21 cellular contexts compared by ENCODE assay signal in the genomic region with DNA sequence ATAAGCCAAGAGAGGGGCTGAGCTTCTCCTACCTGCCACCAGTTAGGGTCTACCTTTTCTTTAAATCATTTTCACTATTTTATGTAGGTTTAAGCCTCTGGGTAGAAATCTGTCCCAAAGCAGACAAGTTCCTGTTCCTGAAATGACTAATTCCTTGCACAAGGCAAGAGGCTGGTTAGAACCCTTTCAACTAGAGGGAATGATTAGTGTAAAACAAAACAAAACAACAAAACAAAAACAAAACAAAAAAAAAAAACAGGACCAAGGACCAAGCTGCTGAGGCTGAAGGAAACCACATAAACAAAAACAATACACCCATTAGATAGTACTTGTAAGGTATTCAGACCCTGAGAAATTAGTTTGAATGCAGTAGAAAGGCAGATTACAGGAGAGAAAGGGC.
A peak's percentile ranks its signal among the peaks of the same experiment; 100 is the strongest.
DNase-seq lines count a peak whose midpoint lies in the region; FAIRE-seq and TF ChIP-seq lines count a peak whose summit lies in the region.
"Had no signal": no experiment of that assay in that cellular context is flagged by ENCODE, and none has a peak within 500 bp of the region (broad histone marks: within the 10 kb centered on the region; RNA-seq: fewer than 3 reads in every experiment).

No MANE protein-coding gene starts in this region.

- dilution Hi-C loops in endothelial cell of umbilical vein (cut with MboI; ENCODE audit: extremely low pct_ligation_motif_present, low sequenced_read_pairs): no loop called here

- no peak overlapping the region for H3K4me3 ChIP-seq in PC-9
- H3K4me3 ChIP-seq in endothelial cell of umbilical vein (replicated peaks in 1 of 3; ENCODE audit: insufficient read depth in 1 of 3, low read depth in 1 of 3, low read length in 3 of 3): no peak overlapping the region
- no peak overlapping the region for H3K4me3 ChIP-seq in smooth muscle cell
- H3K4me3 ChIP-seq in effector memory CD4-positive, alpha-beta T cell (ENCODE audit: insufficient read depth, low read depth, low read length, poor library complexity, severe bottlenecking): no peak overlapping the region
- H3K4me3 ChIP-seq: suprapubic skin had no signal

- no peaks in the 10 kb centered on the region for H3K9me3 Mint-ChIP-seq in activated CD4-positive, alpha-beta memory T cell treated with anti-CD3 and anti-CD28 coated beads for 36 hours
- H3K9me3 Mint-ChIP-seq: activated naive CD8-positive, alpha-beta T cell treated with anti-CD3 and anti-CD28 coated beads for 36 hours; activated T-helper 1 cell treated with anti-CD3 and anti-CD28 coated beads, Interleukin-12 subunit alpha, Interleukin-12 subunit beta, Interleukin-2, Interleukin-4 antibody, amounts not matched to agents 30 ng/mL and 10 ng/mL and 1 ng/mL, durations not matched to agents 14 hours and 24 hours and 36 hours; brain; CD4-positive, alpha-beta T cell had no signal

- no peak overlapping the region for H3K27ac Mint-ChIP-seq in activated CD4-positive, alpha-beta memory T cell treated with anti-CD3 and anti-CD28 coated beads for 36 hours
- H3K27ac Mint-ChIP-seq: activated naive CD8-positive, alpha-beta T cell treated with anti-CD3 and anti-CD28 coated beads for 36 hours; activated T-helper 1 cell treated with anti-CD3 and anti-CD28 coated beads, Interleukin-12 subunit alpha, Interleukin-12 subunit beta, Interleukin-2, Interleukin-4 antibody, amounts not matched to agents 30 ng/mL and 10 ng/mL and 1 ng/mL, durations not matched to agents 14 hours and 24 hours and 36 hours; CD4-positive, alpha-beta T cell had no signal

- no peaks in the 10 kb centered on the region for H4K20me1 ChIP-seq in PC-9 (ENCODE audit: insufficient read depth)
- H4K20me1 ChIP-seq in endothelial cell of umbilical vein (replicated peaks; ENCODE audit: control insufficient read depth, extremely low read depth, insufficient read depth, low read length): no peaks in the 10 kb centered on the region
- H4K20me1 ChIP-seq in smooth muscle cell (ENCODE audit: low read depth): no peaks in the 10 kb centered on the region

- peaks cover 30% of the 10 kb centered on the region for H3K4me1 Mint-ChIP-seq in activated CD4-positive, alpha-beta memory T cell treated with anti-CD3 and anti-CD28 coated beads for 36 hours (ENCODE audit: low read depth)

- H3K9me2 ChIP-seq in PC-9 (ENCODE audit: insufficient read depth): no peaks in the 10 kb centered on the region

- H3K27ac ChIP-seq in PC-9 (peak overlapping the region; percentile 92), endothelial cell of umbilical vein (ENCODE audit: insufficient read depth, low read depth, low read length) (peak overlapping the region; percentile 89), smooth muscle cell (ENCODE audit: low read depth) (peak overlapping the region; percentile 97)
- no peak overlapping the region for H3K27ac ChIP-seq in effector memory CD4-positive, alpha-beta T cell (ENCODE audit: insufficient read depth, low read length, poor library complexity, severe bottlenecking)
- H3K27ac ChIP-seq: suprapubic skin had no signal

- H3K36me3 Mint-ChIP-seq in activated CD4-positive, alpha-beta memory T cell treated with anti-CD3 and anti-CD28 coated beads for 36 hours: no peaks in the 10 kb centered on the region

- H3K36me3 ChIP-seq in PC-9 (ENCODE audit: low read depth) (no peaks in the 10 kb centered on the region), endothelial cell of umbilical vein (ENCODE audit: control insufficient read depth in 2 of 2, extremely low read depth in 1 of 2, insufficient read depth in 2 of 2, low read length in 2 of 2) (no peaks in the 10 kb centered on the region), smooth muscle cell (ENCODE audit: low read depth) (no peaks in the 10 kb centered on the region)
- H3K36me3 ChIP-seq in effector memory CD4-positive, alpha-beta T cell (ENCODE audit: control insufficient read depth, insufficient read depth, low read length): no peaks in the 10 kb centered on the region
- H3K36me3 ChIP-seq: esophagus muscularis mucosa, suprapubic skin had no signal

- no peaks in the 10 kb centered on the region for H3K9me3 ChIP-seq in PC-9 (ENCODE audit: insufficient read depth, low read depth)
- H3K9me3 ChIP-seq in endothelial cell of umbilical vein (replicated peaks; ENCODE audit: control insufficient read depth, insufficient read depth, low read length): no peaks in the 10 kb centered on the region
- no peaks in the 10 kb centered on the region for H3K9me3 ChIP-seq in smooth muscle cell (replicated peaks; ENCODE audit: low read depth)
- H3K9me3 ChIP-seq in effector memory CD4-positive, alpha-beta T cell (ENCODE audit: control insufficient read depth, low read length): no peaks in the 10 kb centered on the region
- H3K9me3 ChIP-seq: esophagus muscularis mucosa, suprapubic skin had no signal

- intact Hi-C loops in PC-9 (cut with micrococcal nuclease; ENCODE audit: unreplicated experiment): loop anchor here (2.0 kb wide), 1 partner anchor 45 kb away; no protein-coding TSS in a partner anchor
- intact Hi-C loops in endothelial cell of umbilical vein (cut with micrococcal nuclease): loop anchor here (5.0 to 10.0 kb wide), 6 partner anchors 146 to 1077 kb away; partner anchors contain the start of gene NOCT
- intact Hi-C loops in activated CD4-positive, alpha-beta memory T cell treated with anti-CD3 and anti-CD28 coated beads for 36 hours (cut with micrococcal nuclease): no loop called here

- BruUV-seq in PC-9 (replicated peaks; lab: Mats Ljungman, UMichigan) (no TSS peak), endothelial cell of umbilical vein (replicated peaks; lab: Mats Ljungman, UMichigan) (no TSS peak)

- no peaks in the 10 kb centered on the region for H3K27me3 ChIP-seq in PC-9 (ENCODE audit: insufficient read depth, low read depth)
- H3K27me3 ChIP-seq in endothelial cell of umbilical vein (ENCODE audit: control insufficient read depth in 2 of 2, insufficient read depth in 2 of 2, low read length in 2 of 2): no peaks in the 10 kb centered on the region
- no peaks in the 10 kb centered on the region for H3K27me3 ChIP-seq in smooth muscle cell (ENCODE audit: low read depth)
- H3K27me3 ChIP-seq in effector memory CD4-positive, alpha-beta T cell (replicated peaks; ENCODE audit: control insufficient read depth, insufficient read depth, low read length, poor library complexity, severe bottlenecking): no peaks in the 10 kb centered on the region
- H3K27me3 ChIP-seq: esophagus muscularis mucosa, suprapubic skin had no signal

- peak; percentile 95 for FAIRE-seq in endothelial cell of umbilical vein (lab: Jason Lieb, UNC)

- H3K79me2 ChIP-seq in PC-9 (ENCODE audit: low read depth) (peaks cover 85% of the 10 kb centered on the region), endothelial cell of umbilical vein (ENCODE audit: control insufficient read depth, insufficient read depth, low read length) (peaks cover 25% of the 10 kb centered on the region), smooth muscle cell (ENCODE audit: low read depth) (peaks cover 29% of the 10 kb centered on the region)

- TF ChIP-seq POLR2A in endothelial cell of umbilical vein (IDR thresholded peaks at IDR 0.05; ENCODE audit: low read depth, low read length): no peak

- TF ChIP-seq CTCF in PC-9 (conservative IDR thresholded peaks at IDR 0.05) (no peak), endothelial cell of umbilical vein (IDR thresholded peaks at IDR 0.05; ENCODE audit: extremely low read depth in 1 of 2, insufficient read depth in 1 of 2, low read depth in 1 of 2, low read length in 2 of 2) (no peak), smooth muscle cell (IDR thresholded peaks at IDR 0.05; ENCODE audit: borderline replicate concordance, insufficient read depth, poor library complexity, severe bottlenecking) (no peak)

- peaks cover 4% of the 10 kb centered on the region for H3K27me3 Mint-ChIP-seq in activated CD4-positive, alpha-beta memory T cell treated with anti-CD3 and anti-CD28 coated beads for 36 hours
- H3K27me3 Mint-ChIP-seq: activated naive CD8-positive, alpha-beta T cell treated with anti-CD3 and anti-CD28 coated beads for 36 hours; brain; CD4-positive, alpha-beta T cell had no signal

- H3F3A ChIP-seq in PC-9 (ENCODE audit: insufficient read depth, low read depth): peaks cover 46% of the 10 kb centered on the region
- peaks cover 69% of the 10 kb centered on the region for H3F3A ChIP-seq in smooth muscle cell (ENCODE audit: low read depth)

- H3K4me1 ChIP-seq in PC-9 (replicated peaks; ENCODE audit: insufficient read depth): peaks cover 84% of the 10 kb centered on the region
- H3K4me1 ChIP-seq in endothelial cell of umbilical vein (ENCODE audit: control insufficient read depth, extremely low read depth, insufficient read depth, low read length): peaks cover 73% of the 10 kb centered on the region
- peaks cover 65% of the 10 kb centered on the region for H3K4me1 ChIP-seq in smooth muscle cell (ENCODE audit: low read depth)
- peaks cover 14% of the 10 kb centered on the region for H3K4me1 ChIP-seq in effector memory CD4-positive, alpha-beta T cell (ENCODE audit: control insufficient read depth, insufficient read depth, low read length, poor library complexity, severe bottlenecking)

- no peak overlapping the region for H2AFZ ChIP-seq in PC-9
- H2AFZ ChIP-seq in endothelial cell of umbilical vein (ENCODE audit: low read depth, low read length): no peak overlapping the region
- H2AFZ ChIP-seq in smooth muscle cell (ENCODE audit: low read depth): no peak overlapping the region

- peak overlapping the region; percentile 87 for H3K4me2 ChIP-seq in PC-9
- peak overlapping the region; percentile 57 for H3K4me2 ChIP-seq in endothelial cell of umbilical vein (ENCODE audit: insufficient read depth, low read length)
- peak overlapping the region; percentile 86 for H3K4me2 ChIP-seq in smooth muscle cell

- H3K9ac ChIP-seq in endothelial cell of umbilical vein (replicated peaks; ENCODE audit: extremely low read depth, insufficient read depth, low read length) (peak overlapping the region; percentile 78), smooth muscle cell (ENCODE audit: low read depth) (peak overlapping the region; percentile 61)

- H3K4me3 Mint-ChIP-seq in activated CD4-positive, alpha-beta memory T cell treated with anti-CD3 and anti-CD28 coated beads for 36 hours: no peak overlapping the region
- H3K4me3 Mint-ChIP-seq: activated naive CD8-positive, alpha-beta T cell treated with anti-CD3 and anti-CD28 coated beads for 36 hours; activated T-helper 1 cell treated with anti-CD3 and anti-CD28 coated beads, Interleukin-12 subunit alpha, Interleukin-12 subunit beta, Interleukin-2, Interleukin-4 antibody, amounts not matched to agents 30 ng/mL and 10 ng/mL and 1 ng/mL, durations not matched to agents 14 hours and 24 hours and 36 hours; CD4-positive, alpha-beta T cell had no signal

- DNase-seq in SKM-1 treated with dmso at 0.1 percent for 144 hours (lab: John Stamatoyannopoulos, UW; ENCODE audit: unreplicated experiment): peak; percentile 46
- DNase-seq in SKM-1 (lab: John Stamatoyannopoulos, UW; ENCODE audit: unreplicated experiment): no peak
- DNase-seq in PC-9: peak in 1 of 2 experiments; percentile 74
- peak; percentile 55 for DNase-seq in endothelial cell of umbilical vein (ENCODE audit: low read depth, low spot score)
- no peak for DNase-seq in smooth muscle cell (lab: John Stamatoyannopoulos, UW; ENCODE audit: unreplicated experiment)
- DNase-seq in effector memory CD4-positive, alpha-beta T cell: no peak
- DNase-seq in GDM1 (lab: John Stamatoyannopoulos, UW): no peak
- DNase-seq in activated CD4-positive, alpha-beta memory T cell treated with anti-CD3 and anti-CD28 coated beads for 36 hours: no peak
- DNase-seq: ACHN; activated naive CD8-positive, alpha-beta T cell treated with anti-CD3 and anti-CD28 coated beads for 36 hours; CD4-positive, alpha-beta T cell; left cardiac atrium; NCI-H1048; NCI-H2029; NCI-H446 treated with DMSO at 0.1 percent for 48 hours; retina; SHP77 treated with DMSO at 0.1 percent for 48 hours had no signal

- POLR2A ChIA-PET in PC-9 (lab: Charles Lee; ENCODE audit: unreplicated experiment): no interaction called here
- POLR2A ChIA-PET in endothelial cell of umbilical vein (lab: Charles Lee): interaction anchor here (0.6 to 1.7 kb wide), 3 partner anchors 59 to 147 kb away, joined by 3 to 8 read pairs (median 6); no protein-coding TSS in a partner anchor
- POLR2A ChIA-PET in activated CD4-positive, alpha-beta memory T cell treated with anti-CD3 and anti-CD28 coated beads for 36 hours (lab: Charles Lee): no interaction called here

- H3K9me1 ChIP-seq in endothelial cell of umbilical vein (replicated peaks; ENCODE audit: control insufficient read depth, extremely low read depth, insufficient read depth, low read length): no peaks in the 10 kb centered on the region

- CTCF ChIA-PET in PC-9 (lab: Charles Lee) (interaction anchor here (0.7 kb wide), 1 partner anchor 436 kb away, joined by 3 read pairs; no protein-coding TSS in a partner anchor), endothelial cell of umbilical vein (lab: Charles Lee) (interaction anchor here (1.6 kb wide), 1 partner anchor 161 kb away, joined by 5 read pairs; no protein-coding TSS in a partner anchor)
- CTCF ChIA-PET in activated CD4-positive, alpha-beta memory T cell treated with anti-CD3 and anti-CD28 coated beads for 36 hours (lab: Charles Lee): no interaction called here

Comparison
In these comparisons a context has a peak if more than half of its experiments do, and no peak if none do; other contexts are left out.
1. DNase-seq: peak in SKM-1 treated with dmso at 0.1 percent for 144 hours (single experiment) and endothelial cell of umbilical vein (single experiment); none in SKM-1 (single experiment), smooth muscle cell (single experiment), effector memory CD4-positive, alpha-beta T cell (0 of 3), GDM1 (single experiment) and activated CD4-positive, alpha-beta memory T cell treated with anti-CD3 and anti-CD28 coated beads for 36 hours (single experiment).
2. Peak in every context shown above with its lines, with median percentiles within 50 percentile points of each other: H3K4me2 ChIP-seq.